29 cellular contexts compared by ENCODE assay signal in genomic region chrX:18401848-18402213, GRCh38.
"Had no signal": no experiment of that assay in that cellular context is flagged by ENCODE, and none has a peak within 500 bp of the region (broad histone marks: within the 10 kb centered on the region; RNA-seq: fewer than 3 reads in every experiment).

No MANE protein-coding gene starts in this region.

- H3K27me3 ChIP-seq: ovary, sigmoid colon, suprapubic skin, testis, tibial artery, transverse colon, upper lobe of left lung, vagina had no signal

- H3K27me3 Mint-ChIP-seq: naive thymus-derived CD8-positive, alpha-beta T cell; progenitor cell of endocrine pancreas; stimulated activated naive CD8-positive, alpha-beta T cell treated with anti-CD3 and anti-CD28 coated beads, Interleukin-15, Interleukin-2, amounts not matched to agents 100 ng/mL and 50 ng/mL, for 24 hours had no signal

- H3K27ac Mint-ChIP-seq: naive B cell; natural killer cell treated with Interleukin-12 subunit alpha and Interleukin-12 subunit beta and Interleukin-15 and Interleukin-18, amount 100 ng/mL, for 72 hours; nephron progenitor cell; progenitor cell of endocrine pancreas; stimulated activated effector memory CD8-positive, alpha-beta T cell treated with anti-CD3 and anti-CD28 coated beads, Interleukin-12 subunit alpha, Interleukin-12 subunit beta, amount 100 ng/mL, for 72 hours; stimulated activated naive CD8-positive, alpha-beta T cell treated with anti-CD3 and anti-CD28 coated beads, Interleukin-15, Interleukin-2, amounts not matched to agents 100 ng/mL and 50 ng/mL, for 24 hours had no signal

- H3K9me3 ChIP-seq: ovary, psoas muscle, sigmoid colon, suprapubic skin, testis, tibial artery, transverse colon, upper lobe of left lung, vagina had no signal

- H3K79me2 ChIP-seq: parathyroid adenoma had no signal

- H3K4me3 Mint-ChIP-seq: naive B cell; natural killer cell treated with Interleukin-12 subunit alpha and Interleukin-12 subunit beta and Interleukin-15 and Interleukin-18, amount 100 ng/mL, for 72 hours; nephron progenitor cell; neural crest cell; stimulated activated effector memory CD8-positive, alpha-beta T cell treated with anti-CD3 and anti-CD28 coated beads, Interleukin-12 subunit alpha, Interleukin-12 subunit beta, amount 100 ng/mL, for 72 hours; stimulated activated naive CD8-positive, alpha-beta T cell treated with anti-CD3 and anti-CD28 coated beads, Interleukin-15, Interleukin-2, amounts not matched to agents 100 ng/mL and 50 ng/mL, for 24 hours had no signal

- H3K27ac ChIP-seq: ovary, parathyroid adenoma, psoas muscle, sigmoid colon, suprapubic skin, testis, tibial artery, transverse colon, upper lobe of left lung, vagina had no signal

- DNase-seq: naive B cell; naive thymus-derived CD8-positive, alpha-beta T cell; nephron progenitor cell; occipital lobe; ovary; posterior cingulate gyrus; psoas muscle; right cardiac atrium; sigmoid colon; small intestine; stimulated activated CD4-positive, alpha-beta T cell treated with anti-CD3 and anti-CD28 coated beads, Interleukin-15, amount 100 ng/mL, for 24 hours; stimulated activated CD4-positive, alpha-beta T cell treated with anti-CD3 and anti-CD28 coated beads, Interleukin-2, amount 100 ng/mL, for 24 hours; stimulated activated CD4-positive, alpha-beta T cell treated with anti-CD3 and anti-CD28 coated beads, Interleukin-2, amount 100 ng/mL, for 48 hours; stimulated activated CD4-positive, alpha-beta T cell treated with anti-CD3 and anti-CD28 coated beads, Interleukin-4, amount 100 ng/mL, for 24 hours; stimulated activated naive CD4-positive, alpha-beta T cell; substantia nigra; testis; tibial artery; transverse colon; upper lobe of left lung had no signal

- FAIRE-seq: small intestine, urothelium cell line had no signal

- H3K36me3 ChIP-seq: ovary, sigmoid colon, suprapubic skin, tibial artery, transverse colon, upper lobe of left lung, vagina had no signal

- H3K36me3 Mint-ChIP-seq: naive B cell; naive thymus-derived CD8-positive, alpha-beta T cell; natural killer cell treated with Interleukin-12 subunit alpha and Interleukin-12 subunit beta and Interleukin-15 and Interleukin-18, amount 100 ng/mL, for 72 hours; stimulated activated effector memory CD8-positive, alpha-beta T cell treated with anti-CD3 and anti-CD28 coated beads, Interleukin-12 subunit alpha, Interleukin-12 subunit beta, amount 100 ng/mL, for 72 hours had no signal

- H3K9ac ChIP-seq: parathyroid adenoma had no signal

- H3K4me1 Mint-ChIP-seq: naive B cell; naive thymus-derived CD8-positive, alpha-beta T cell; nephron progenitor cell; neural crest cell; stimulated activated effector memory CD8-positive, alpha-beta T cell treated with anti-CD3 and anti-CD28 coated beads, Interleukin-12 subunit alpha, Interleukin-12 subunit beta, amount 100 ng/mL, for 72 hours had no signal

- H3K4me1 ChIP-seq: parathyroid adenoma, psoas muscle, sigmoid colon, suprapubic skin, testis, tibial artery, transverse colon, upper lobe of left lung, vagina had no signal

- ATAC-seq: naive thymus-derived CD8-positive, alpha-beta T cell; natural killer cell treated with Interleukin-12 subunit alpha and Interleukin-12 subunit beta and Interleukin-15 and Interleukin-18, amount 100 ng/mL, for 72 hours; psoas muscle; right cardiac atrium; stimulated activated effector memory CD8-positive, alpha-beta T cell treated with anti-CD3 and anti-CD28 coated beads, Interleukin-12 subunit alpha, Interleukin-12 subunit beta, amount 100 ng/mL, for 72 hours had no signal

- H3K4me3 ChIP-seq: ovary, psoas muscle, sigmoid colon, suprapubic skin, testis, tibial artery, transverse colon, upper lobe of left lung, vagina had no signal

- H2AFZ ChIP-seq: parathyroid adenoma had no signal

- H3K9me3 Mint-ChIP-seq: natural killer cell treated with Interleukin-12 subunit alpha and Interleukin-12 subunit beta and Interleukin-15 and Interleukin-18, amount 100 ng/mL, for 72 hours; stimulated activated effector memory CD8-positive, alpha-beta T cell treated with anti-CD3 and anti-CD28 coated beads, Interleukin-12 subunit alpha, Interleukin-12 subunit beta, amount 100 ng/mL, for 72 hours; stimulated activated naive CD8-positive, alpha-beta T cell treated with anti-CD3 and anti-CD28 coated beads, Interleukin-15, Interleukin-2, amounts not matched to agents 100 ng/mL and 50 ng/mL, for 24 hours had no signal
